Comparison of ENCODE assay signal across 9 cellular contexts in genomic region chr16:2835638-2836493, GRCh38. TPM values are rescaled to one million over a fixed set of nuclear protein-coding genes. Genes with fewer than 3 reads are reported as not detected.
DNase-seq lines count a peak whose midpoint lies in the region; ATAC-seq and TF ChIP-seq lines count a peak whose summit lies in the region.
"Had no signal": no experiment of that assay in that cellular context is flagged by ENCODE, and none has a peak within 500 bp of the region (broad histone marks: within the 10 kb centered on the region; RNA-seq: fewer than 3 reads in every experiment).

No MANE protein-coding gene starts in this region.

- no peaks in the 10 kb centered on the region for H3K9me3 ChIP-seq in CD8-positive, alpha-beta memory T cell (ENCODE audit: low read length)
- no peaks in the 10 kb centered on the region for H3K9me3 ChIP-seq in BE2C
- H3K9me3 ChIP-seq: right atrium auricular region had no signal

- peak; percentile 30 for TF ChIP-seq CTCF in Calu3 (IDR thresholded peaks at IDR 0.05; ENCODE audit: unreplicated experiment)
- no peak for TF ChIP-seq CTCF in epithelial cell of esophagus (IDR thresholded peaks at IDR 0.05; ENCODE audit: insufficient read depth, low read depth, low read length, missing control alignments)
- no peak for TF ChIP-seq CTCF in omental fat pad (IDR thresholded peaks at IDR 0.05)
- no peak for TF ChIP-seq CTCF in BE2C (IDR thresholded peaks at IDR 0.05; ENCODE audit: low read depth, low read length)

- DNase-seq in Calu3 (peak; percentile 95), NCI-H226 (peak; percentile 99), epithelial cell of esophagus (ENCODE audit: low read depth) (peak; percentile 97), omental fat pad (ENCODE audit: low spot score) (no peak), COR-L47 (lab: John Stamatoyannopoulos, UW) (no peak), BE2C (no peak)
- DNase-seq in CD8-positive, alpha-beta memory T cell = no peak

- intact Hi-C loops in Calu3 (cut with micrococcal nuclease; ENCODE audit: unreplicated experiment) = loop anchor here (5.0 kb wide), 1 partner anchor 59 kb away; the partner anchor contains the start of gene ELOB

- H3K36me3 Mint-ChIP-seq in Calu3 (ENCODE audit: insufficient read depth, unreplicated experiment) = peaks cover 34% of the 10 kb centered on the region
- H3K36me3 Mint-ChIP-seq in CD8-positive, alpha-beta memory T cell = no peaks in the 10 kb centered on the region

- TSS peak; percentile 57 for BruUV-seq in Calu3 (replicated peaks; lab: Mats Ljungman, UMichigan)

- CTCF ChIA-PET in Calu3 (lab: Charles Lee) = interaction anchor here (0.7 to 1.1 kb wide), 3 partner anchors 22 to 60 kb away, joined by 3 read pairs; partner anchors contain the start of gene PRSS22
- CTCF ChIA-PET in CD8-positive, alpha-beta memory T cell (lab: Charles Lee) = no interaction called here

- peaks cover 23% of the 10 kb centered on the region for H3K4me1 ChIP-seq in CD8-positive, alpha-beta memory T cell (ENCODE audit: insufficient read depth, low read length)
- no peaks in the 10 kb centered on the region for H3K4me1 ChIP-seq in BE2C

- no peaks in the 10 kb centered on the region for H3K27me3 Mint-ChIP-seq in Calu3 (ENCODE audit: unreplicated experiment)
- peaks cover 1 to 14% of the 10 kb centered on the region in 2 donors for H3K27me3 Mint-ChIP-seq in CD8-positive, alpha-beta memory T cell

- H3K27ac ChIP-seq in CD8-positive, alpha-beta memory T cell (ENCODE audit: low read depth, low read length) = no peak overlapping the region
- H3K27ac ChIP-seq: right atrium auricular region had no signal

- POLR2A ChIA-PET in CD8-positive, alpha-beta memory T cell (lab: Charles Lee) = no interaction called here

- H3K27me3 ChIP-seq in CD8-positive, alpha-beta memory T cell (ENCODE audit: insufficient read depth, low read length, poor library complexity, severe bottlenecking) = peaks cover under 1% of the 10 kb centered on the region
- no peaks in the 10 kb centered on the region; the same call in 1 of the 2 replicates for H3K27me3 ChIP-seq in BE2C
- H3K27me3 ChIP-seq: right atrium auricular region had no signal

- peak overlapping the region; percentile 94 for H3K27ac Mint-ChIP-seq in Calu3 (ENCODE audit: unreplicated experiment)
- H3K27ac Mint-ChIP-seq in CD8-positive, alpha-beta memory T cell = no peak overlapping the region

- H3K4me1 Mint-ChIP-seq in Calu3 (ENCODE audit: low read depth, unreplicated experiment) = peaks cover 51% of the 10 kb centered on the region
- peaks cover 11 to 22% (median 18%) of the 10 kb centered on the region in 3 donors for H3K4me1 Mint-ChIP-seq in CD8-positive, alpha-beta memory T cell

- peak overlapping the region; percentile 52 for H3K4me3 Mint-ChIP-seq in Calu3 (ENCODE audit: low read depth, unreplicated experiment)
- no peak overlapping the region for H3K4me3 Mint-ChIP-seq in CD8-positive, alpha-beta memory T cell

- peak; percentile 82 for ATAC-seq in omental fat pad (ENCODE audit: low FRiP score)
- ATAC-seq in GM19035 (IDR thresholded peaks at IDR 0.05; ENCODE audit: unreplicated experiment) = no peak

- no peaks in the 10 kb centered on the region for H3K9me3 Mint-ChIP-seq in Calu3 (ENCODE audit: low read depth, unreplicated experiment)
- no peaks in the 10 kb centered on the region for H3K9me3 Mint-ChIP-seq in CD8-positive, alpha-beta memory T cell

- H3K36me3 ChIP-seq in CD8-positive, alpha-beta memory T cell (ENCODE audit: insufficient read depth, low read length) = no peaks in the 10 kb centered on the region
- no peaks in the 10 kb centered on the region for H3K36me3 ChIP-seq in BE2C
- H3K36me3 ChIP-seq: right atrium auricular region had no signal

- H3K4me3 ChIP-seq in epithelial cell of esophagus (ENCODE audit: low read length) (no peak overlapping the region), BE2C (ENCODE audit: low read depth, low read length) (no peak overlapping the region)
- H3K4me3 ChIP-seq in CD8-positive, alpha-beta memory T cell (ENCODE audit: low read length) = no peak overlapping the region
- H3K4me3 ChIP-seq: right atrium auricular region had no signal

RNA-seq across cellular contexts. Expression of gene ZG16B, which starts 5.8 kb away (rescaled TPM):
- 10.3 and 15.5 TPM in 2 replicates for total RNA-seq in Calu3 (2022)
- total RNA-seq in omental fat pad = 1 to 10 TPM in 1 of 4 donors, not detected in 3; 1.0 TPM
- under 1 TPM; 0.29 to 0.74 TPM for total RNA-seq in CD8-positive, alpha-beta memory T cell
- polyA plus RNA-seq in CD8-positive, alpha-beta memory T cell = not detected
- 0.63 TPM for polyA plus RNA-seq in BE2C (2012; ENCODE audit: insufficient read depth, insufficient read length, low read depth)

RNA-seq across cellular contexts. Expression of gene PRSS21, which starts 18.8 kb away (rescaled TPM):
- total RNA-seq in Calu3 (2022) (not detected in 2 replicates), omental fat pad (1 to 10 TPM in 1 of 4 donors, under 1 TPM in 1, not detected in 2; 0.65 to 1.0 TPM)
- 1 to 10 TPM; 8.8 to 9.2 TPM for total RNA-seq in CD8-positive, alpha-beta memory T cell
- 13.6 TPM for polyA plus RNA-seq in CD8-positive, alpha-beta memory T cell
- polyA plus RNA-seq in BE2C (2012; ENCODE audit: insufficient read depth, insufficient read length, low read depth) = not detected
- total RNA-seq: right atrium auricular region had no signal

RNA-seq across cellular contexts. Expression of gene PRSS22, which starts 22.1 kb away (rescaled TPM):
- total RNA-seq in Calu3 (2022) (140 and 141 TPM in 2 replicates), omental fat pad (not detected)
- total RNA-seq in CD8-positive, alpha-beta memory T cell = not detected
- polyA plus RNA-seq in CD8-positive, alpha-beta memory T cell = not detected
- polyA plus RNA-seq in BE2C (2012; ENCODE audit: insufficient read depth, insufficient read length, low read depth) = not detected
- total RNA-seq: right atrium auricular region had no signal

RNA-seq across cellular contexts. Expression of gene PRSS41, which starts 37.6 kb away (rescaled TPM):
- total RNA-seq in Calu3 (2022) (not detected in 2 replicates), omental fat pad (not detected)
- total RNA-seq in CD8-positive, alpha-beta memory T cell = not detected
- not detected for polyA plus RNA-seq in CD8-positive, alpha-beta memory T cell
- polyA plus RNA-seq in BE2C (2012; ENCODE audit: insufficient read depth, insufficient read length, low read depth) = not detected
- total RNA-seq: right atrium auricular region had no signal

RNA-seq across cellular contexts. Expression of gene FLYWCH2, which starts 47.1 kb away (rescaled TPM):
- total RNA-seq in Calu3 (2022) (10.8 and 13.0 TPM in 2 replicates), omental fat pad (10 to 100 TPM; 22.1 to 78.7 (median 37.3) TPM)
- total RNA-seq in CD8-positive, alpha-beta memory T cell = 10 to 100 TPM; 24.7 to 27.2 TPM
- 24.0 TPM for polyA plus RNA-seq in CD8-positive, alpha-beta memory T cell
- 79.1 TPM for polyA plus RNA-seq in BE2C (2012; ENCODE audit: insufficient read depth, insufficient read length, low read depth)

Comparison
In these comparisons a context has a peak if more than half of its experiments do, and no peak if none do; other contexts are left out.
1. DNase-seq: peak in Calu3 (single experiment), NCI-H226 (single experiment) and epithelial cell of esophagus (single experiment); none in omental fat pad (single experiment), COR-L47 (single experiment), CD8-positive, alpha-beta memory T cell (0 of 5) and BE2C (single experiment).
2. RNA of gene PRSS22, which starts 22.1 kb away (total RNA-seq): 140 to 141 TPM in Calu3; not detected in omental fat pad and not detected in CD8-positive, alpha-beta memory T cell; every median in the first group is over 100 times any median in the second.